In the genomic region with DNA sequence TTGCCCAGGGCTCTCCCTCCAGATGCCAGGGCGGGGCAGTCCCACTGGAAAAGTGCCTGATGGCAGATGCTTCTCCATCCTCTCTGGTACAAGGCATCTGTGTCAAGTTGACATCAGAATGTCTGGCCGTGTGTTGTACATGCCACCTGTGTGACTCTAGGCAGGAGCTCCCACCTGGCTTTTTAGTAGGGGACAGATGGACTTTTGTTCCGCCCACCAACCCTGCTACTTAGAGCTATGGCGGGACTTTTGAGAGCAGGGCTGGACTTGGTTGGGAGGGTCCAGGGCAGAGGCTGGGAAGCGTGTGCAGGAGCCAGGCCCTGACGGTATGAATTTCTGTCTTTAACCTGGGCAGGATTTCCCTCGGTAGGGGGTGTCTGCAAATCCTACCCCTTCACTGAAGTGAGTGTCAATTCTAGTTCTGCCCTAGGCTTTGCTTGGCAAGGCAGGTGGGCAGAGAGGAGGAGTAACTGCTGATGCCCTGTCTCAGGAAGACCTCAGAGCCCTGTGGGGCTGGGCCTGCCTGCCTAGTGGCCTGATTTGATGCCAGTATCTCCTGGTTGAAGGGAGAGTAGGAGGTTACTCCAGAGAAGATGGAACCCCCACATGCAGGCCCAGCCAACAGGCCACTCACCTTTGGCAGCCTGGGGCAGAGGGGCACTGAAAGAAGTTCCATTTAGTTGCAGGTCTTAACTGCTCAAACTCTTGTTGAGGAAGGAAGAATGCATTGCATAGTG, we compare ENCODE assay signal across 21 cellular contexts.
DNase-seq lines count a peak whose midpoint lies in the region; ATAC-seq, FAIRE-seq and TF ChIP-seq lines count a peak whose summit lies in the region.
"Had no signal": no experiment of that assay in that cellular context is flagged by ENCODE, and none has a peak within 500 bp of the region (broad histone marks: within the 10 kb centered on the region; RNA-seq: fewer than 3 reads in every experiment).

No MANE protein-coding gene starts in this region.

- FAIRE-seq in frontal cortex (lab: Jason Lieb, UNC), result no peak
- FAIRE-seq: G401.6 had no signal

- intact Hi-C loops in left cardiac atrium (cut with DNase I), result loop anchor here in 1 of 2 donors (10.0 kb wide), 1 partner anchor 149 kb away; no protein-coding TSS in a partner anchor
- intact Hi-C loops in posterior vena cava (cut with DNase I), result no loop called here
- intact Hi-C loops in PC-3 (cut with micrococcal nuclease), result no loop called here

- WGBS in endodermal cell (ENCODE audit: insufficient coverage in 1 of 2, insufficient read length in 1 of 2), 2 experiments, result 91 to 100% methylated on average over 1 to 7 of the region's 7 CpGs

- CTCF ChIA-PET in PC-3 (lab: Charles Lee), result no interaction called here

- H3K9me3 ChIP-seq in cardiac muscle cell (ENCODE audit: low read depth) (no peaks in the 10 kb centered on the region), endodermal cell (ENCODE audit: control insufficient read depth, low read length) (no peaks in the 10 kb centered on the region), PC-3 (ENCODE audit: low read length) (no peaks in the 10 kb centered on the region)

- peaks cover 65% of the 10 kb centered on the region for H3K9me3 Mint-ChIP-seq in endodermal cell
- H3K9me3 Mint-ChIP-seq: CD8-positive, alpha-beta T cell had no signal

- H3K4me3 ChIP-seq in cardiac muscle cell (no peak overlapping the region), endodermal cell (ENCODE audit: low read length) (no peak overlapping the region), PC-3 (ENCODE audit: low read length) (no peak overlapping the region)
- H3K4me3 ChIP-seq: BLaER1, GM23248, Peyer's patch had no signal

- no TSS peak for BruUV-seq in PC-3 (replicated peaks; lab: Mats Ljungman, UMichigan)

- H3K36me3 ChIP-seq in cardiac muscle cell (no peaks in the 10 kb centered on the region), endodermal cell (ENCODE audit: control insufficient read depth, insufficient read depth, low read length) (no peaks in the 10 kb centered on the region), PC-3 (ENCODE audit: low read depth, low read length) (no peaks in the 10 kb centered on the region)
- H3K36me3 ChIP-seq: BLaER1, Peyer's patch had no signal

- POLR2A ChIA-PET in PC-3 (lab: Charles Lee; ENCODE audit: unreplicated experiment), result no interaction called here

- peaks cover 3% of the 10 kb centered on the region for H3K4me1 Mint-ChIP-seq in endodermal cell

- H3K27ac ChIP-seq in cardiac muscle cell (peak overlapping the region; percentile 82), endodermal cell (ENCODE audit: low read depth, low read length) (no peak overlapping the region), PC-3 (ENCODE audit: low read length) (no peak overlapping the region)
- H3K27ac ChIP-seq: BLaER1, GM23248, Peyer's patch had no signal

- H3F3A ChIP-seq in PC-3 (ENCODE audit: low read length, unreplicated experiment), result no peaks in the 10 kb centered on the region

- H3K36me3 Mint-ChIP-seq in endodermal cell (ENCODE audit: low read depth), result no peaks in the 10 kb centered on the region
- H3K36me3 Mint-ChIP-seq: CD8-positive, alpha-beta T cell had no signal

- H3K27me3 Mint-ChIP-seq in endodermal cell (ENCODE audit: insufficient read depth), result no peaks in the 10 kb centered on the region

- H3K27ac Mint-ChIP-seq in endodermal cell, result no peak overlapping the region
- H3K27ac Mint-ChIP-seq: CD8-positive, alpha-beta T cell had no signal

- H3K4me3 Mint-ChIP-seq in endodermal cell, result no peak overlapping the region
- H3K4me3 Mint-ChIP-seq: CD8-positive, alpha-beta T cell had no signal

- H3K9ac ChIP-seq in endodermal cell (ENCODE audit: extremely low read depth, low read length, poor library complexity, severe bottlenecking) (no peak overlapping the region), PC-3 (ENCODE audit: low read length) (no peak overlapping the region)
- H3K9ac ChIP-seq: BLaER1, GM23248 had no signal

- peaks cover 15% of the 10 kb centered on the region for H3K4me1 ChIP-seq in cardiac muscle cell (ENCODE audit: low read depth)
- H3K4me1 ChIP-seq in endodermal cell (ENCODE audit: control insufficient read depth, insufficient read depth, low read length), result no peaks in the 10 kb centered on the region
- H3K4me1 ChIP-seq in PC-3 (ENCODE audit: insufficient read depth, low read length), result no peaks in the 10 kb centered on the region; the same call in 1 of the 2 replicates
- H3K4me1 ChIP-seq: BLaER1, Peyer's patch had no signal

- no peak for ATAC-seq in left cardiac atrium
- ATAC-seq in PC-3, result no peak
- ATAC-seq in GM21390 (IDR thresholded peaks at IDR 0.05; ENCODE audit: unreplicated experiment), result no peak
- ATAC-seq: CD8-positive, alpha-beta T cell; Right ventricle myocardium inferior had no signal

- no peaks in the 10 kb centered on the region for H4K20me1 ChIP-seq in PC-3 (ENCODE audit: low read length)

- TF ChIP-seq CTCF in cardiac muscle cell (IDR thresholded peaks at IDR 0.05; ENCODE audit: low read depth, low read length) (no peak), endodermal cell (conservative IDR thresholded peaks at IDR 0.05) (no peak), PC-3 (conservative IDR thresholded peaks at IDR 0.05; ENCODE audit: low read depth, low read length) (no peak)

- no peak overlapping the region for H3K4me2 ChIP-seq in PC-3 (ENCODE audit: low read length)
- H3K4me2 ChIP-seq: BLaER1 had no signal

- DNase-seq in cardiac muscle cell (ENCODE audit: low read depth in 1 of 2, low spot score in 1 of 2), result no peak
- DNase-seq in left cardiac atrium, result no peak
- peak; percentile 27 for DNase-seq in endodermal cell
- peak; percentile 72 for DNase-seq in posterior vena cava (ENCODE audit: low spot score)
- DNase-seq in frontal cortex (ENCODE audit: low spot score in 2 of 2), result no peak
- DNase-seq in central memory CD4-positive, alpha-beta T cell, result no peak
- no peak for DNase-seq in PC-3
- DNase-seq: 8988T, DND-41, KBM-7, MV-4-11, NCI-H1417, NCI-H2029, NCI-H510A had no signal

- no peaks in the 10 kb centered on the region for H3K9me2 ChIP-seq in PC-3 (replicated peaks; ENCODE audit: low read length)

- H3K27me3 ChIP-seq in cardiac muscle cell (no peaks in the 10 kb centered on the region), endodermal cell (ENCODE audit: control insufficient read depth, insufficient read depth, low read length, poor library complexity, severe bottlenecking) (no peaks in the 10 kb centered on the region), PC-3 (ENCODE audit: low read length) (no peaks in the 10 kb centered on the region)
- H3K27me3 ChIP-seq: Peyer's patch had no signal

- H2AFZ ChIP-seq in PC-3 (ENCODE audit: low read length), result no peak overlapping the region
- H2AFZ ChIP-seq: GM23248 had no signal

- no peaks in the 10 kb centered on the region for H3K79me2 ChIP-seq in PC-3 (ENCODE audit: low read length)

Comparison
In these comparisons a context has a peak if more than half of its experiments do, and no peak if none do; other contexts are left out.
1. DNase-seq: peak in endodermal cell (single experiment) and posterior vena cava (single experiment); none in cardiac muscle cell (0 of 2), left cardiac atrium (single experiment), frontal cortex (0 of 2), central memory CD4-positive, alpha-beta T cell (single experiment) and PC-3 (single experiment).